Comparison of ENCODE assay signal across 14 cellular contexts in genomic region chrX:123330229-123330942, GRCh38.
A peak's percentile ranks its signal among the peaks of the same experiment; 100 is the strongest.
DNase-seq lines count a peak whose midpoint lies in the region; ATAC-seq and TF ChIP-seq lines count a peak whose summit lies in the region.
"Had no signal": no experiment of that assay in that cellular context is flagged by ENCODE, and none has a peak within 500 bp of the region (broad histone marks: within the 10 kb centered on the region; RNA-seq: fewer than 3 reads in every experiment).

No MANE protein-coding gene starts in this region.

- ATAC-seq in GM18909 (IDR thresholded peaks at IDR 0.05; ENCODE audit: poor library complexity, unreplicated experiment) (peak; percentile 88), GM21723 (IDR thresholded peaks at IDR 0.05; ENCODE audit: unreplicated experiment) (peak; percentile 86), HG03135 (IDR thresholded peaks at IDR 0.05; ENCODE audit: unreplicated experiment) (peak; percentile 71), left lobe of liver (peak; percentile 59)
- ATAC-seq: activated CD8-positive, alpha-beta T cell treated with anti-CD3 and anti-CD28 coated beads for 36 hours; stimulated activated effector memory CD8-positive, alpha-beta T cell treated with anti-CD3 and anti-CD28 coated beads, Interleukin-12 subunit alpha, Interleukin-12 subunit beta, amount 100 ng/mL, for 72 hours had no signal

- H3K36me3 ChIP-seq in adrenal gland (replicated peaks in 1 of 2): no peaks in the 10 kb centered on the region
- H3K36me3 ChIP-seq: colonic mucosa had no signal

- no peak for TF ChIP-seq CTCF in adrenal gland (IDR thresholded peaks at IDR 0.05)

- H3K4me1 ChIP-seq in adrenal gland (replicated peaks in 1 of 2): no peaks in the 10 kb centered on the region
- H3K4me1 ChIP-seq: colonic mucosa had no signal

- intact Hi-C loops in adrenal gland (cut with DNase I): no loop called here

- no peak overlapping the region for H3K4me3 ChIP-seq in adrenal gland
- H3K4me3 ChIP-seq: colonic mucosa had no signal

- no peaks in the 10 kb centered on the region for H3K27me3 ChIP-seq in adrenal gland
- H3K27me3 ChIP-seq: colonic mucosa had no signal

- no peak for DNase-seq in left lobe of liver (ENCODE audit: low spot score)
- DNase-seq in NCI-H1048 (lab: John Stamatoyannopoulos, UW): no peak
- DNase-seq in adrenal gland: no peak
- no peak for DNase-seq in COR-L47 (lab: John Stamatoyannopoulos, UW)
- DNase-seq in NCI-H128 (lab: John Stamatoyannopoulos, UW; ENCODE audit: unreplicated experiment): no peak
- DNase-seq: activated CD8-positive, alpha-beta T cell treated with anti-CD3 and anti-CD28 coated beads for 36 hours; colonic mucosa; IMR-90; NCI-H187 treated with DMSO at 0.1 percent for 48 hours; stimulated activated CD4-positive, alpha-beta T cell treated with anti-CD3 and anti-CD28 coated beads, Interleukin-15, amount 100 ng/mL, for 24 hours had no signal

- H3K9me3 ChIP-seq in adrenal gland (replicated peaks in 1 of 3): no peaks in the 10 kb centered on the region
- H3K9me3 ChIP-seq: colonic mucosa had no signal

- TF ChIP-seq POLR2A in adrenal gland (IDR thresholded peaks at IDR 0.05): no peak

- H3K27ac ChIP-seq in adrenal gland: no peak overlapping the region
- H3K27ac ChIP-seq: colonic mucosa had no signal
